In the genomic region with DNA sequence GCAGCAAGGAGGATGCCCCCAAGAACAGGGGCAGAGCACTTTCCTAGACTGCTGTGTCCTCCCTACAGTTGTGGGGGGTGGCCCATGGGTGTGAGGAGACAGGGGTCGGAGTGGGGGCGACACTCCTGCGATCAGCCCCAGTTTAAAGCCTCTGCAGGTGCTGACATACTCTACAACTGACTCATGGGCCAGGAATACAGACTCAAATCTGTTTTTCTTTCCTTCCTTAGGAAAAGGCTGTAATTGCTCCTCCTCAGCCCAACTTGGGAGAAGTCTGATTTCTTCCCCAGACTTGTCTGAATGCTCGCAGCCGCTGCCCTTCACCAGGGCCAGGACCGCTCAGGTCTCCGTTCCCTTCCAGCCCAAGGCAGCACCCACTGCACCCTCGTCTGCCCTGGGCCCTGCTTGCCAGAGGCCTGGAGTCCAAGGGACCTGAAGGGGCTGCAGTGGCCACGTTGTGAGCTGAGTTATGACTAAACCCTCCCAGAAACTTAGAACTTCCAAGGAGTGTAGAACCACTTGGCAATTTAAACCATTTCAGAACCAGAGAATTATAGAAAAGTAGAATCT, we compare ENCODE assay signal across 19 cellular contexts. TPM values are rescaled to one million over a fixed set of nuclear protein-coding genes. Genes with fewer than 3 reads are reported as not detected.
A peak's percentile ranks its signal among the peaks of the same experiment; 100 is the strongest.
DNase-seq lines count a peak whose midpoint lies in the region; ATAC-seq and TF ChIP-seq lines count a peak whose summit lies in the region.
"Had no signal": no experiment of that assay in that cellular context is flagged by ENCODE, and none has a peak within 500 bp of the region (broad histone marks: within the 10 kb centered on the region; RNA-seq: fewer than 3 reads in every experiment).

No MANE protein-coding gene starts in this region.

- H3K27ac Mint-ChIP-seq in activated CD8-positive, alpha-beta memory T cell treated with anti-CD3 and anti-CD28 coated beads, Interleukin-2, amount 10 ng/mL, durations not matched to agents 7 days and 5 days = no peak overlapping the region
- H3K27ac Mint-ChIP-seq: activated naive CD8-positive, alpha-beta T cell had no signal

- DNase-seq in left ventricle myocardium inferior = no peak
- DNase-seq in left ventricle myocardium superior = no peak
- DNase-seq in foreskin keratinocyte = peak in 1 of 2 donors; percentile 45
- DNase-seq in posterior vena cava (ENCODE audit: low spot score) = peak; percentile 80
- no peak for DNase-seq in activated CD8-positive, alpha-beta memory T cell treated with anti-CD3 and anti-CD28 coated beads, Interleukin-2, amount 10 ng/mL, durations not matched to agents 7 days and 5 days
- DNase-seq in activated CD4-positive, CD25-positive, alpha-beta regulatory T cell (lab: John Stamatoyannopoulos, UW) = no peak
- no peak for DNase-seq in mammary epithelial cell
- DNase-seq: activated T-cell treated with anti-CD3 and anti-CD28 coated beads, Interleukin-2, amount 50 U/mL, for 1 hour; DMS153; NCI-H1105; NCI-H2171; NCI-H774; occipital lobe; stimulated activated CD4-positive, alpha-beta T cell treated with anti-CD3 and anti-CD28 coated beads, Interleukin-4, amount 100 ng/mL, for 1 hour had no signal

- no peak overlapping the region for H3K4me3 Mint-ChIP-seq in activated CD8-positive, alpha-beta memory T cell treated with anti-CD3 and anti-CD28 coated beads, Interleukin-2, amount 10 ng/mL, durations not matched to agents 7 days and 5 days
- H3K4me3 Mint-ChIP-seq: activated naive CD8-positive, alpha-beta T cell had no signal

- peaks cover 7% of the 10 kb centered on the region for H3K27me3 Mint-ChIP-seq in activated CD8-positive, alpha-beta memory T cell treated with anti-CD3 and anti-CD28 coated beads, Interleukin-2, amount 10 ng/mL, durations not matched to agents 7 days and 5 days
- H3K27me3 Mint-ChIP-seq: activated naive CD8-positive, alpha-beta T cell had no signal

- WGBS in mammary epithelial cell (ENCODE audit: low coverage, missing lambda C conversion rate) = 93% methylated on average over 9 of the region's 9 CpGs

- H3K9me3 ChIP-seq in left ventricle myocardium inferior (replicated peaks) (no peaks in the 10 kb centered on the region), mammary epithelial cell (replicated peaks; ENCODE audit: insufficient read depth, low read length) (no peaks in the 10 kb centered on the region)
- H3K9me3 ChIP-seq: BLaER1 had no signal

- H3K4me1 ChIP-seq in left ventricle myocardium inferior (peaks cover 22% of the 10 kb centered on the region), foreskin keratinocyte (peaks cover 8% of the 10 kb centered on the region), mammary epithelial cell (ENCODE audit: insufficient read depth, low read length) (peaks cover 16% of the 10 kb centered on the region)

- dilution Hi-C loops in mammary epithelial cell (cut with HindIII; ENCODE audit: low sequenced_read_pairs) = no loop called here

- H3K36me3 ChIP-seq in left ventricle myocardium inferior (no peaks in the 10 kb centered on the region), mammary epithelial cell (ENCODE audit: insufficient read depth, low read length) (no peaks in the 10 kb centered on the region)
- H3K36me3 ChIP-seq: BLaER1 had no signal

- H3K4me1 Mint-ChIP-seq in activated CD8-positive, alpha-beta memory T cell treated with anti-CD3 and anti-CD28 coated beads, Interleukin-2, amount 10 ng/mL, durations not matched to agents 7 days and 5 days = no peaks in the 10 kb centered on the region

- no peak for ATAC-seq in left ventricle myocardium superior
- ATAC-seq in foreskin keratinocyte = peak; percentile 44
- no peak for ATAC-seq in activated CD8-positive, alpha-beta memory T cell treated with anti-CD3 and anti-CD28 coated beads, Interleukin-2, amount 10 ng/mL, durations not matched to agents 7 days and 5 days
- no peak for ATAC-seq in GM19035 (IDR thresholded peaks at IDR 0.05; ENCODE audit: unreplicated experiment)

- no peaks in the 10 kb centered on the region for H3K9me3 Mint-ChIP-seq in activated CD8-positive, alpha-beta memory T cell treated with anti-CD3 and anti-CD28 coated beads, Interleukin-2, amount 10 ng/mL, durations not matched to agents 7 days and 5 days (ENCODE audit: low read depth)

- H3K4me3 ChIP-seq in left ventricle myocardium inferior (no peak overlapping the region), mammary epithelial cell (replicated peaks in 1 of 3; ENCODE audit: insufficient read depth in 1 of 3, low read depth in 2 of 3, low read length in 3 of 3) (no peak overlapping the region)
- H3K4me3 ChIP-seq: BLaER1 had no signal

- H4K20me1 ChIP-seq in mammary epithelial cell (ENCODE audit: insufficient read depth, low read length) = no peaks in the 10 kb centered on the region
- H4K20me1 ChIP-seq: BLaER1 had no signal

- no peak overlapping the region for H3K9ac ChIP-seq in mammary epithelial cell (ENCODE audit: insufficient read depth, low read length)
- H3K9ac ChIP-seq: BLaER1, KMS-11 had no signal

- BruUV-seq in mammary epithelial cell (replicated peaks; lab: Mats Ljungman, UMichigan) = no TSS peak

- H3K27me3 ChIP-seq in left ventricle myocardium inferior (ENCODE audit: low read depth) (no peaks in the 10 kb centered on the region), foreskin keratinocyte (no peaks in the 10 kb centered on the region), mammary epithelial cell (ENCODE audit: insufficient read depth, low read length) (no peaks in the 10 kb centered on the region)

- no peaks in the 10 kb centered on the region for H3K79me2 ChIP-seq in mammary epithelial cell (ENCODE audit: insufficient read depth, low read length)

- H3K36me3 Mint-ChIP-seq in activated CD8-positive, alpha-beta memory T cell treated with anti-CD3 and anti-CD28 coated beads, Interleukin-2, amount 10 ng/mL, durations not matched to agents 7 days and 5 days = no peaks in the 10 kb centered on the region
- H3K36me3 Mint-ChIP-seq: activated naive CD8-positive, alpha-beta T cell had no signal

- peak overlapping the region; percentile 18 for H3K27ac ChIP-seq in left ventricle myocardium inferior (replicated peaks)
- no peak overlapping the region for H3K27ac ChIP-seq in foreskin keratinocyte
- H3K27ac ChIP-seq in mammary epithelial cell (ENCODE audit: insufficient read depth, low read depth, low read length) = no peak overlapping the region
- H3K27ac ChIP-seq: BLaER1, HL-60, KMS-11 had no signal

- intact Hi-C loops in left ventricle myocardium inferior (cut with micrococcal nuclease) = no loop called here
- intact Hi-C loops in left ventricle myocardium superior (cut with micrococcal nuclease) = no loop called here
- intact Hi-C loops in posterior vena cava (cut with DNase I) = no loop called here
- intact Hi-C loops in mammary epithelial cell (cut with micrococcal nuclease) = no loop called here

- no peak overlapping the region for H2AFZ ChIP-seq in mammary epithelial cell (ENCODE audit: low read depth, low read length)

- CTCF ChIA-PET in activated CD8-positive, alpha-beta memory T cell treated with anti-CD3 and anti-CD28 coated beads, Interleukin-2, amount 10 ng/mL, durations not matched to agents 7 days and 5 days (lab: Charles Lee) = no interaction called here
- CTCF ChIA-PET in mammary epithelial cell (lab: Charles Lee; ENCODE audit: low non-redundant PET) = no interaction called here

- in situ Hi-C loops in mammary epithelial cell (cut with MboI; ENCODE audit: low sequenced_read_pairs in 2 of 2) = no loop called here

- H3K4me2 ChIP-seq in mammary epithelial cell (ENCODE audit: insufficient read depth, low read depth, low read length) = no peak overlapping the region
- H3K4me2 ChIP-seq: KMS-11 had no signal

- TF ChIP-seq CTCF in left ventricle myocardium inferior (IDR thresholded peaks at IDR 0.05; ENCODE audit: borderline replicate concordance) = no peak
- TF ChIP-seq CTCF in foreskin keratinocyte (conservative IDR thresholded peaks at IDR 0.05) = no peak
- TF ChIP-seq CTCF in mammary epithelial cell (conservative IDR thresholded peaks at IDR 0.05 in 1 of 2, IDR thresholded peaks at IDR 0.05 in 1 of 2; ENCODE audit: extremely low read depth in 1 of 2, insufficient read depth in 1 of 2, low read depth in 1 of 2, low read length in 2 of 2) = no peak

RNA-seq across cellular contexts. Expression of a gene that starts 41.3 kb away (rescaled TPM):
- total RNA-seq in left ventricle myocardium inferior (193 TPM), left ventricle myocardium superior (182 TPM), foreskin keratinocyte (46.8 and 64.3 TPM in 2 replicates), posterior vena cava (1,000 to 10,000 TPM in 1 of 2 donors, 100 to 1,000 TPM in 1; 742 to 1,258 TPM), mammary epithelial cell (10 to 100 TPM; 26.2 to 53.5 TPM)
- polyA plus RNA-seq in foreskin keratinocyte (31.0 and 40.3 TPM in 2 replicates), mammary epithelial cell (18.3 TPM)
- total RNA-seq in activated CD8-positive, alpha-beta memory T cell treated with anti-CD3 and anti-CD28 coated beads, Interleukin-2, amount 10 ng/mL, durations not matched to agents 7 days and 5 days = 10 to 100 TPM in 1 of 2 experiments, 1 to 10 TPM in 1; 9.1 to 36.4 TPM
- 4.2 TPM for polyA minus RNA-seq in mammary epithelial cell
